ENCODE assay signal across 11 cellular contexts in the genomic region with DNA sequence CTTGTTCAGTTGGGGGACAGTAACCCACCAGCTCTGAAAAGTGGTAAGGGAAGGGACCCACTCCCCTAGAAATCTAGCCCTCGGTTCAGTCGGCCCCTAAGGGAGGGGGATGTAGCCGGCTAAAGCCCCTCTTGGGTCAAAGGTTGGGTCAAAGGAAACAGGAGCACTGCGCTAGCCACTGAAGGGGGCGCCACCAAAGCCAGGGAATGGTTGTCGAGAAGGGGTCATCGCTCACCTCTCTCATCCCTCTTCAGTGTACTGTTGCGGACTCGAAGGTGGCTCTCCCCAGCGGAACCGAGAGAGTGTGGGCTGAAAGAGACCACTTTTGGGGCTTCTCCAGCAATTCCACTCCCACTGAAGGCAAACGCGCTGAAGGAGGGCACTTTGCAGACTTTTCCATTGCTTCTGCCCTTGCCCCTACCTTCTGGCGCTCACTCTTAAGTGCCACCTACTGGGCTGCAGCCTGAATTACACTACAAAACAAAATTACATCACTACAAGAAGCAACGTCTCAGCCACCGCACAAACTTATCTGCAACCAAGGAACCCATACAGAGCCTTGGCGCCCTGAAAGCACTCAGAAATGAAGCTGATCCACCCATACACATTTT.
DNase-seq lines count a peak whose midpoint lies in the region; ATAC-seq and TF ChIP-seq lines count a peak whose summit lies in the region.
"Had no signal": no experiment of that assay in that cellular context is flagged by ENCODE, and none has a peak within 500 bp of the region (broad histone marks: within the 10 kb centered on the region; RNA-seq: fewer than 3 reads in every experiment).

No MANE protein-coding gene starts in this region.

- POLR2A ChIA-PET in HEK293T (lab: Yijun Ruan, JAX) = no interaction called here

- H2BK5ac ChIP-seq in mesendoderm (ENCODE audit: low read length) = no peak overlapping the region

- ATAC-seq in GM18519 (IDR thresholded peaks at IDR 0.05; ENCODE audit: low FRiP score, unreplicated experiment) (no peak), HG02588 (IDR thresholded peaks at IDR 0.05; ENCODE audit: unreplicated experiment) (no peak)

- H2BK120ac ChIP-seq in mesendoderm (ENCODE audit: low read depth, low read length) = no peak overlapping the region

- DNase-seq in NCI-H82 (lab: John Stamatoyannopoulos, UW) (peak; percentile 2), NCI-H82 treated with DMSO at 0.1 percent for 48 hours (lab: John Stamatoyannopoulos, UW; ENCODE audit: unreplicated experiment) (no peak), HEK293T (ENCODE audit: extremely low spot score) (peak; percentile 61), WERI-Rb-1 (peak; percentile 26), mesendoderm (peak; percentile 77), cerebellum (ENCODE audit: low spot score) (no peak)
- DNase-seq: cortex of kidney had no signal

- CTCF ChIA-PET in HEK293T (lab: Yijun Ruan, JAX) = interaction anchor here (0.9 kb wide), 1 partner anchor 8 kb away, joined by 3 read pairs; no protein-coding TSS in a partner anchor

- H3K4me3 ChIP-seq in WERI-Rb-1 (ENCODE audit: low read depth, low read length) = no peak overlapping the region
- no peak overlapping the region for H3K4me3 ChIP-seq in mesendoderm (ENCODE audit: low read length)
- H3K4me3 ChIP-seq: BLaER1, skin epidermis had no signal

- H3K27me3 ChIP-seq in WERI-Rb-1 (ENCODE audit: insufficient read depth, low read depth, severe bottlenecking) = no peaks in the 10 kb centered on the region
- H3K27me3 ChIP-seq in mesendoderm (ENCODE audit: insufficient read depth, low read length, poor library complexity) = no peaks in the 10 kb centered on the region
- H3K27me3 ChIP-seq: BLaER1 had no signal

- no peak overlapping the region for H3K4me2 ChIP-seq in mesendoderm (ENCODE audit: low read length)
- H3K4me2 ChIP-seq: BLaER1 had no signal

- H3K56ac ChIP-seq in mesendoderm (ENCODE audit: low read length) = no peak overlapping the region

- H3K18ac ChIP-seq in mesendoderm (ENCODE audit: low read length) = no peak overlapping the region

- no CpG with 5 or more reads among the region's 17 CpGs for WGBS in mesendoderm (ENCODE audit: extremely low coverage, insufficient coverage, low lambda C conversion rate)

- peak; percentile 64 for TF ChIP-seq CTCF in WERI-Rb-1 (IDR thresholded peaks at IDR 0.05; ENCODE audit: low read depth, low read length)

- no peaks in the 10 kb centered on the region for H3K79me2 ChIP-seq in mesendoderm (ENCODE audit: control insufficient read depth, insufficient read depth, low read length)

- no peak overlapping the region for H4K5ac ChIP-seq in mesendoderm (ENCODE audit: low read length)

- H3K9ac ChIP-seq in mesendoderm (ENCODE audit: low read length) = no peak overlapping the region
- H3K9ac ChIP-seq: BLaER1 had no signal

- H3K27ac ChIP-seq in WERI-Rb-1 (no peak overlapping the region), mesendoderm (ENCODE audit: low read depth, low read length) (no peak overlapping the region)
- H3K27ac ChIP-seq: BLaER1, skin epidermis had no signal

- H4K8ac ChIP-seq in mesendoderm (ENCODE audit: low read depth, low read length) = no peak overlapping the region

- no peaks in the 10 kb centered on the region for H3K9me3 ChIP-seq in WERI-Rb-1 (ENCODE audit: severe bottlenecking)

- H2AK5ac ChIP-seq in mesendoderm (ENCODE audit: low read length) = no peak overlapping the region

- no peak overlapping the region for H3K23ac ChIP-seq in mesendoderm (ENCODE audit: low read length)

- no peaks in the 10 kb centered on the region for H3K36me3 ChIP-seq in WERI-Rb-1
- H3K36me3 ChIP-seq in mesendoderm (ENCODE audit: control insufficient read depth, insufficient read depth, low read length) = no peaks in the 10 kb centered on the region
- H3K36me3 ChIP-seq: BLaER1 had no signal

- no peak overlapping the region for H3K4ac ChIP-seq in mesendoderm (ENCODE audit: low read depth, low read length)

- H3K79me1 ChIP-seq in mesendoderm (ENCODE audit: low read length) = no peaks in the 10 kb centered on the region

- H3K4me1 ChIP-seq in mesendoderm (ENCODE audit: control insufficient read depth, low read depth, low read length) = no peaks in the 10 kb centered on the region

- H2BK15ac ChIP-seq in mesendoderm (replicated peaks; ENCODE audit: low read depth) = no peak overlapping the region

TF ChIP-seq in HEK293T, 16 proteins besides CTCF, POLR2A, EP300 and RAD21:
- TF ChIP-seq FOXM1 (IDR thresholded peaks at IDR 0.05; ENCODE audit: borderline replicate concordance) (no peak), ARNT (IDR thresholded peaks at IDR 0.05) (no peak), BHLHE40 (IDR thresholded peaks at IDR 0.05; ENCODE audit: borderline replicate concordance) (no peak), NFRKB (IDR thresholded peaks at IDR 0.05) (no peak), ELF4 (IDR thresholded peaks at IDR 0.05) (no peak), FOXA1 (IDR thresholded peaks at IDR 0.05) (no peak), TARDBP (IDR thresholded peaks at IDR 0.05) (no peak), SP1 (IDR thresholded peaks at IDR 0.05) (no peak), ZNF384 (IDR thresholded peaks at IDR 0.05) (no peak)
- TF ChIP-seq, protein P1, sequence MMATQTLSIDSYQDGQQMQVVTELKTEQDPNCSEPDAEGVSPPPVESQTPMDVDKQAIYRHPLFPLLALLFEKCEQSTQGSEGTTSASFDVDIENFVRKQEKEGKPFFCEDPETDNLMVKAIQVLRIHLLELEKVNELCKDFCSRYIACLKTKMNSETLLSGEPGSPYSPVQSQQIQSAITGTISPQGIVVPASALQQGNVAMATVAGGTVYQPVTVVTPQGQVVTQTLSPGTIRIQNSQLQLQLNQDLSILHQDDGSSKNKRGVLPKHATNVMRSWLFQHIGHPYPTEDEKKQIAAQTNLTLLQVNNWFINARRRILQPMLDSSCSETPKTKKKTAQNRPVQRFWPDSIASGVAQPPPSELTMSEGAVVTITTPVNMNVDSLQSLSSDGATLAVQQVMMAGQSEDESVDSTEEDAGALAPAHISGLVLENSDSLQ (IDR thresholded peaks at IDR 0.05) = no peak

Comparison
In these comparisons a context has a peak if more than half of its experiments do, and no peak if none do; other contexts are left out.
1. DNase-seq: peak in NCI-H82 (single experiment), HEK293T (single experiment), WERI-Rb-1 (single experiment) and mesendoderm (single experiment); none in NCI-H82 treated with DMSO at 0.1 percent for 48 hours (single experiment) and cerebellum (single experiment).